ENCODE assay signal across 8 cellular contexts in genomic region chr5:105929865-105930264, GRCh38.
"Had no signal": no experiment of that assay in that cellular context is flagged by ENCODE, and none has a peak within 500 bp of the region (broad histone marks: within the 10 kb centered on the region; RNA-seq: fewer than 3 reads in every experiment).

No MANE protein-coding gene starts in this region.

- H3K9me3 ChIP-seq: HAP-1 had no signal

- H3K36me3 ChIP-seq: HAP-1 had no signal

- H3K4me1 ChIP-seq: HAP-1 had no signal

- H3K4me2 ChIP-seq: GM23338 had no signal

- H3K27ac ChIP-seq: HL-60 had no signal

- ATAC-seq: GM23338, HCT116 had no signal

- H3K4me3 ChIP-seq: GM23338, HAP-1 had no signal

- H2AFZ ChIP-seq: GM23338 had no signal

- DNase-seq: H7, HFFc6, KG1 had no signal

- FAIRE-seq: H1 had no signal
